Comparison of ENCODE assay signal across 1 cellular context in the genomic region with DNA sequence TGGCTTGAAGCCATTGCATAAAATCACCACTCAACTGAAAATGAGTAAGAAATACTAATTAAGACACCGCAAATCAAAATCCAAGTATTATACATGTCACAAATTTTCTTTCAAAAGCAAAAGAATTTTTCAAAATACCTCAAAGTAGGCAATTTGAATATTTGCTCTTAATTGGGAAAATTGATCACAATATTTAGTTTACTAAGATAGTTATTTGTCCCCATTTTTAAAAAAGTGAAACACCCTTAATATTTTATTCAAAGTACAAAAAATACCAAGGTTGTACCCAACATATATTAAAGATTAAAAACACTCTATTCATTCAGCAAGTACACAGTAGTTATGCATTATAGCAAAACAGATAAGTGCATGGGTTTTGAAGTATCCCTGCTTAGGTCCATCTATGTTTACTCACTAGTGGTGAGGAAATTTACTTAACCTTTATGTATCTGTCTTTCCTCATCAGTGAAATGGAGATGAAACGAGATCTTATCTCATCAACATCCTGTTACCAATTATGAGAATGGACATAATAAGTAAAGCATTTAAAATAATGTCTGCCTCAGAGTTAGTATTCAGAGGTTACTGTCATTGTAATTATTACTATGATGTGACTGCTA.
TF ChIP-seq lines count a peak whose summit lies in the region.

No MANE protein-coding gene starts in this region.

TF ChIP-seq in HepG2, 621 proteins besides CTCF, POLR2A, EP300 and RAD21 (continued from another document and continues in another):
- TF ChIP-seq, protein P1, sequence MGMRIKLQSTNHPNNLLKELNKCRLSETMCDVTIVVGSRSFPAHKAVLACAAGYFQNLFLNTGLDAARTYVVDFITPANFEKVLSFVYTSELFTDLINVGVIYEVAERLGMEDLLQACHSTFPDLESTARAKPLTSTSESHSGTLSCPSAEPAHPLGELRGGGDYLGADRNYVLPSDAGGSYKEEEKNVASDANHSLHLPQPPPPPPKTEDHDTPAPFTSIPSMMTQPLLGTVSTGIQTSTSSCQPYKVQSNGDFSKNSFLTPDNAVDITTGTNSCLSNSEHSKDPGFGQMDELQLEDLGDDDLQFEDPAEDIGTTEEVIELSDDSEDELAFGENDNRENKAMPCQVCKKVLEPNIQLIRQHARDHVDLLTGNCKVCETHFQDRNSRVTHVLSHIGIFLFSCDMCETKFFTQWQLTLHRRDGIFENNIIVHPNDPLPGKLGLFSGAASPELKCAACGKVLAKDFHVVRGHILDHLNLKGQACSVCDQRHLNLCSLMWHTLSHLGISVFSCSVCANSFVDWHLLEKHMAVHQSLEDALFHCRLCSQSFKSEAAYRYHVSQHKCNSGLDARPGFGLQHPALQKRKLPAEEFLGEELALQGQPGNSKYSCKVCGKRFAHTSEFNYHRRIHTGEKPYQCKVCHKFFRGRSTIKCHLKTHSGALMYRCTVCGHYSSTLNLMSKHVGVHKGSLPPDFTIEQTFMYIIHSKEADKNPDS (CRISPR knock-in tag; IDR thresholded peaks at IDR 0.05): peak; percentile 94
- TF ChIP-seq ZBED4 (CRISPR knock-in tag; IDR thresholded peaks at IDR 0.05; ENCODE audit: borderline replicate concordance) (peak; percentile 69; the same call in 1 of the 2 replicates), ONECUT2 (CRISPR knock-in tag; IDR thresholded peaks at IDR 0.05) (peak; percentile 72), AHR (CRISPR knock-in tag; IDR thresholded peaks at IDR 0.05) (no peak; the same call in 1 of the 2 replicates), ZNF12 (CRISPR knock-in tag; IDR thresholded peaks at IDR 0.05) (peak; percentile 47; the same call in 1 of the 2 replicates), ZFP36 (IDR thresholded peaks at IDR 0.05; ENCODE audit: borderline replicate concordance, low read depth, low read length, partially characterized antibody) (no peak), DRAP1 (CRISPR knock-in tag; IDR thresholded peaks at IDR 0.05) (peak; percentile 51; the same call in 1 of the 2 replicates), SALL1 (CRISPR knock-in tag; IDR thresholded peaks at IDR 0.05) (peak; percentile 80; the same call in 1 of the 2 replicates), KAT7 (CRISPR knock-in tag; IDR thresholded peaks at IDR 0.05; ENCODE audit: borderline replicate concordance) (no peak; the same call in 1 of the 2 replicates), NR1H2 (CRISPR knock-in tag; IDR thresholded peaks at IDR 0.05; ENCODE audit: borderline replicate concordance, low read depth) (no peak), HBP1 (CRISPR knock-in tag; IDR thresholded peaks at IDR 0.05; ENCODE audit: low read depth) (0 out of 2 replicates have a peak, but pooled peaks have one; percentile 67), ZNF589 (CRISPR knock-in tag; conservative IDR thresholded peaks at IDR 0.05) (peak; percentile 78; the same call in 1 of the 2 replicates), SYNCRIP (IDR thresholded peaks at IDR 0.05; ENCODE audit: insufficient read depth, low read depth, low read length) (no peak), ZNF777 (CRISPR knock-in tag; IDR thresholded peaks at IDR 0.05) (no peak), ZNF619 (CRISPR knock-in tag; IDR thresholded peaks at IDR 0.05) (no peak), JUN (CRISPR knock-in tag; IDR thresholded peaks at IDR 0.05) (peak; percentile 44; the same call in 1 of the 2 replicates), MBNL3 (CRISPR knock-in tag; conservative IDR thresholded peaks at IDR 0.05) (no peak), MED8 (CRISPR knock-in tag; IDR thresholded peaks at IDR 0.05; ENCODE audit: insufficient replicate concordance) (peak; percentile 91), MED1 (CRISPR knock-in tag; IDR thresholded peaks at IDR 0.05) (peak; percentile 99), KDM3A (CRISPR knock-in tag; IDR thresholded peaks at IDR 0.05; ENCODE audit: low read depth) (peak; percentile 79; the same call in 1 of the 2 replicates), POLR2AphosphoS2 (IDR thresholded peaks at IDR 0.05; ENCODE audit: low read depth, low read length) (no peak), NFE2L1 (CRISPR knock-in tag; IDR thresholded peaks at IDR 0.05; ENCODE audit: borderline replicate concordance) (no peak), POGZ (CRISPR knock-in tag; IDR thresholded peaks at IDR 0.05) (peak; percentile 84), MIER2 (CRISPR knock-in tag; IDR thresholded peaks at IDR 0.05) (peak; percentile 66; the same call in 1 of the 2 replicates), ZNF780A (CRISPR knock-in tag; IDR thresholded peaks at IDR 0.05) (0 out of 2 replicates have a peak, but pooled peaks have one; percentile 46), MEIS2 (CRISPR knock-in tag; IDR thresholded peaks at IDR 0.05) (no peak), ZNF678 (CRISPR knock-in tag; IDR thresholded peaks at IDR 0.05) (no peak), JUNB (CRISPR knock-in tag; IDR thresholded peaks at IDR 0.05; ENCODE audit: borderline replicate concordance) (peak; percentile 48; the same call in 1 of the 2 replicates), JARID2 (CRISPR knock-in tag; IDR thresholded peaks at IDR 0.05; ENCODE audit: insufficient replicate concordance) (no peak), MIER3 (CRISPR knock-in tag; IDR thresholded peaks at IDR 0.05; ENCODE audit: borderline replicate concordance) (peak; percentile 98), ZNF709 (CRISPR knock-in tag; IDR thresholded peaks at IDR 0.05) (no peak), SMAD9 (CRISPR knock-in tag; IDR thresholded peaks at IDR 0.05) (no peak), POLR2G (IDR thresholded peaks at IDR 0.05; ENCODE audit: low read depth, low read length) (no peak), STAT5B (CRISPR knock-in tag; IDR thresholded peaks at IDR 0.05) (peak; percentile 92; the same call in 1 of the 2 replicates), CBX5 (CRISPR knock-in tag; IDR thresholded peaks at IDR 0.05; ENCODE audit: borderline replicate concordance) (no peak), EHMT2 (IDR thresholded peaks at IDR 0.05; ENCODE audit: borderline replicate concordance, low read depth, low read length) (no peak), ZNF878 (CRISPR knock-in tag; IDR thresholded peaks at IDR 0.05) (peak; percentile 78; the same call in 1 of the 2 replicates), HMG20A (CRISPR knock-in tag; IDR thresholded peaks at IDR 0.05; ENCODE audit: borderline replicate concordance) (peak; percentile 99; the same call in 1 of the 2 replicates), FOSL1 (CRISPR knock-in tag; IDR thresholded peaks at IDR 0.05; ENCODE audit: borderline replicate concordance) (peak; percentile 53; the same call in 1 of the 2 replicates), DPF2 (CRISPR knock-in tag; IDR thresholded peaks at IDR 0.05; ENCODE audit: borderline replicate concordance, low read depth) (peak; percentile 99), HDAC1 (CRISPR knock-in tag; IDR thresholded peaks at IDR 0.05) (peak; percentile 90), HHEX (CRISPR knock-in tag; IDR thresholded peaks at IDR 0.05) (peak; percentile 93), TBX3 (IDR thresholded peaks at IDR 0.05; ENCODE audit: borderline replicate concordance) (peak; percentile 97), ZIK1 (CRISPR knock-in tag; IDR thresholded peaks at IDR 0.05; ENCODE audit: borderline replicate concordance, low read depth) (no peak), NAIF1 (CRISPR knock-in tag; IDR thresholded peaks at IDR 0.05; ENCODE audit: borderline replicate concordance) (0 out of 2 replicates have a peak, but pooled peaks have one; percentile 40), ERF (CRISPR knock-in tag; IDR thresholded peaks at IDR 0.05) (peak; percentile 91)
- TF ChIP-seq, protein P2, sequence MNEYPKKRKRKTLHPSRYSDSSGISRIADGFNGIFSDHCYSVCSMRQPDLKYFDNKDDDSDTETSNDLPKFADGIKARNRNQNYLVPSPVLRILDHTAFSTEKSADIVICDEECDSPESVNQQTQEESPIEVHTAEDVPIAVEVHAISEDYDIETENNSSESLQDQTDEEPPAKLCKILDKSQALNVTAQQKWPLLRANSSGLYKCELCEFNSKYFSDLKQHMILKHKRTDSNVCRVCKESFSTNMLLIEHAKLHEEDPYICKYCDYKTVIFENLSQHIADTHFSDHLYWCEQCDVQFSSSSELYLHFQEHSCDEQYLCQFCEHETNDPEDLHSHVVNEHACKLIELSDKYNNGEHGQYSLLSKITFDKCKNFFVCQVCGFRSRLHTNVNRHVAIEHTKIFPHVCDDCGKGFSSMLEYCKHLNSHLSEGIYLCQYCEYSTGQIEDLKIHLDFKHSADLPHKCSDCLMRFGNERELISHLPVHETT (CRISPR knock-in tag; conservative IDR thresholded peaks at IDR 0.05): no peak
- TF ChIP-seq, protein P3, sequence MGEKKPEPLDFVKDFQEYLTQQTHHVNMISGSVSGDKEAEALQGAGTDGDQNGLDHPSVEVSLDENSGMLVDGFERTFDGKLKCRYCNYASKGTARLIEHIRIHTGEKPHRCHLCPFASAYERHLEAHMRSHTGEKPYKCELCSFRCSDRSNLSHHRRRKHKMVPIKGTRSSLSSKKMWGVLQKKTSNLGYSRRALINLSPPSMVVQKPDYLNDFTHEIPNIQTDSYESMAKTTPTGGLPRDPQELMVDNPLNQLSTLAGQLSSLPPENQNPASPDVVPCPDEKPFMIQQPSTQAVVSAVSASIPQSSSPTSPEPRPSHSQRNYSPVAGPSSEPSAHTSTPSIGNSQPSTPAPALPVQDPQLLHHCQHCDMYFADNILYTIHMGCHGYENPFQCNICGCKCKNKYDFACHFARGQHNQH (CRISPR knock-in tag; IDR thresholded peaks at IDR 0.05): peak; percentile 28; the same call in 1 of the 2 replicates
- TF ChIP-seq, protein P4, sequence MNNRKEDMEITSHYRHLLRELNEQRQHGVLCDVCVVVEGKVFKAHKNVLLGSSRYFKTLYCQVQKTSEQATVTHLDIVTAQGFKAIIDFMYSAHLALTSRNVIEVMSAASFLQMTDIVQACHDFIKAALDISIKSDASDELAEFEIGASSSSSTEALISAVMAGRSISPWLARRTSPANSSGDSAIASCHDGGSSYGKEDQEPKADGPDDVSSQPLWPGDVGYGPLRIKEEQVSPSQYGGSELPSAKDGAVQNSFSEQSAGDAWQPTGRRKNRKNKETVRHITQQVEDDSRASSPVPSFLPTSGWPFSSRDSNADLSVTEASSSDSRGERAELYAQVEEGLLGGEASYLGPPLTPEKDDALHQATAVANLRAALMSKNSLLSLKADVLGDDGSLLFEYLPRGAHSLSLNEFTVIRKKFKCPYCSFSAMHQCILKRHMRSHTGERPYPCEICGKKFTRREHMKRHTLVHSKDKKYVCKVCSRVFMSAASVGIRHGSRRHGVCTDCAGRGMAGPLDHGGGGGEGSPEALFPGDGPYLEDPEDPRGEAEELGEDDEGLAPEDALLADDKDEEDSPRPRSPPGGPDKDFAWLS (CRISPR knock-in tag; IDR thresholded peaks at IDR 0.05; ENCODE audit: borderline replicate concordance): no peak
- TF ChIP-seq, protein P5, sequence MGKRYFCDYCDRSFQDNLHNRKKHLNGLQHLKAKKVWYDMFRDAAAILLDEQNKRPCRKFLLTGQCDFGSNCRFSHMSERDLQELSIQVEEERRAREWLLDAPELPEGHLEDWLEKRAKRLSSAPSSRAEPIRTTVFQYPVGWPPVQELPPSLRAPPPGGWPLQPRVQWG (CRISPR knock-in tag; IDR thresholded peaks at IDR 0.05; ENCODE audit: borderline replicate concordance, low read depth): no peak
- TF ChIP-seq, protein P6, sequence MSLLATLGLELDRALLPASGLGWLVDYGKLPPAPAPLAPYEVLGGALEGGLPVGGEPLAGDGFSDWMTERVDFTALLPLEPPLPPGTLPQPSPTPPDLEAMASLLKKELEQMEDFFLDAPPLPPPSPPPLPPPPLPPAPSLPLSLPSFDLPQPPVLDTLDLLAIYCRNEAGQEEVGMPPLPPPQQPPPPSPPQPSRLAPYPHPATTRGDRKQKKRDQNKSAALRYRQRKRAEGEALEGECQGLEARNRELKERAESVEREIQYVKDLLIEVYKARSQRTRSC (CRISPR knock-in tag; IDR thresholded peaks at IDR 0.05; ENCODE audit: low read depth): no peak
- TF ChIP-seq, protein P7, sequence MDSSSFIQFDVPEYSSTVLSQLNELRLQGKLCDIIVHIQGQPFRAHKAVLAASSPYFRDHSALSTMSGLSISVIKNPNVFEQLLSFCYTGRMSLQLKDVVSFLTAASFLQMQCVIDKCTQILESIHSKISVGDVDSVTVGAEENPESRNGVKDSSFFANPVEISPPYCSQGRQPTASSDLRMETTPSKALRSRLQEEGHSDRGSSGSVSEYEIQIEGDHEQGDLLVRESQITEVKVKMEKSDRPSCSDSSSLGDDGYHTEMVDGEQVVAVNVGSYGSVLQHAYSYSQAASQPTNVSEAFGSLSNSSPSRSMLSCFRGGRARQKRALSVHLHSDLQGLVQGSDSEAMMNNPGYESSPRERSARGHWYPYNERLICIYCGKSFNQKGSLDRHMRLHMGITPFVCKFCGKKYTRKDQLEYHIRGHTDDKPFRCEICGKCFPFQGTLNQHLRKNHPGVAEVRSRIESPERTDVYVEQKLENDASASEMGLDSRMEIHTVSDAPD (CRISPR knock-in tag; IDR thresholded peaks at IDR 0.05): no peak
